1 cellular context compared by ENCODE assay signal in genomic region chr2:215685218-215685962, GRCh38.
A peak's percentile ranks its signal among the peaks of the same experiment; 100 is the strongest.
TF ChIP-seq lines count a peak whose summit lies in the region.

No MANE protein-coding gene starts in this region.

TF ChIP-seq in SK-N-SH, 30 proteins besides CTCF, POLR2A, EP300 and RAD21 (continued from another document):
- TF ChIP-seq IRF3 (IDR thresholded peaks at IDR 0.05; ENCODE audit: low read depth, low read length) (no peak), NFIC (IDR thresholded peaks at IDR 0.05; ENCODE audit: borderline replicate concordance) (peak; percentile 6; the same call in 1 of the 2 replicates), ELF1 (IDR thresholded peaks at IDR 0.05) (no peak), FOXM1 (IDR thresholded peaks at IDR 0.05; ENCODE audit: low read depth) (peak; percentile 66; the same call in 1 of the 2 replicates)
TF ChIP-seq in SK-N-SH: peak in this region for 4.
